Comparison of ENCODE assay signal across 8 cellular contexts in genomic region chr5:150484964-150485769, GRCh38. TPM values are rescaled to one million over a fixed set of nuclear protein-coding genes. Genes with fewer than 3 reads are reported as not detected.
DNase-seq lines count a peak whose midpoint lies in the region; ATAC-seq, FAIRE-seq and TF ChIP-seq lines count a peak whose summit lies in the region.

No MANE protein-coding gene starts in this region.

- peak overlapping the region; percentile 88 for H3K4me3 ChIP-seq in GM06990 (replicated peaks; ENCODE audit: low read depth, low read length)
- peak overlapping the region; percentile 95 for H3K4me3 ChIP-seq in PC-3 (ENCODE audit: low read length)
- peak overlapping the region; percentile 94 for H3K4me3 ChIP-seq in epithelial cell of proximal tubule (ENCODE audit: low read depth, low read length)
- peak overlapping the region; percentile 83 to 97 (median 94) for H3K4me3 ChIP-seq in pancreas

- H3K4me2 ChIP-seq in PC-3 (ENCODE audit: low read length) = peak overlapping the region; percentile 91

- H3K9ac ChIP-seq in PC-3 (ENCODE audit: low read length) = peak overlapping the region; percentile 98

- H3K36me3 ChIP-seq in GM06990 (ENCODE audit: control insufficient read depth, insufficient read depth, low read length) = no peaks in the 10 kb centered on the region
- no peaks in the 10 kb centered on the region for H3K36me3 ChIP-seq in PC-3 (ENCODE audit: low read depth, low read length)
- H3K36me3 ChIP-seq in pancreas = no peaks in the 10 kb centered on the region

- H3K27me3 ChIP-seq in GM06990 (replicated peaks; ENCODE audit: control insufficient read depth, insufficient read depth, low read length) (no peaks in the 10 kb centered on the region), PC-3 (ENCODE audit: low read length) (no peaks in the 10 kb centered on the region), pancreas (no peaks in the 10 kb centered on the region)

- H3K4me1 ChIP-seq in PC-3 (ENCODE audit: insufficient read depth, low read length) (peaks cover 39% of the 10 kb centered on the region), pancreas (peaks cover 15 to 34% (median 27%) of the 10 kb centered on the region in 3 donors)

- peaks cover 42% of the 10 kb centered on the region for H3K79me2 ChIP-seq in PC-3 (ENCODE audit: low read length)

- DNase-seq in GM06990 (ENCODE audit: extremely low read depth, insufficient read length) = no peak
- DNase-seq in PC-3 = no peak
- no peak for DNase-seq in epithelial cell of proximal tubule (ENCODE audit: low read depth)
- no peak for DNase-seq in pancreas
- no peak for DNase-seq in stimulated activated naive CD4-positive, alpha-beta T cell treated with Interleukin-2 at 50 U/mL for 16 hours (lab: John Stamatoyannopoulos, UW)
- no peak for DNase-seq in midbrain (lab: John Stamatoyannopoulos, UW)

- CTCF ChIA-PET in PC-3 (lab: Charles Lee) = interaction anchor here (0.5 kb wide), 1 partner anchor 1046 kb away, joined by 4 read pairs; no protein-coding TSS in a partner anchor

- H4K20me1 ChIP-seq in PC-3 (ENCODE audit: low read length) = peaks cover 22% of the 10 kb centered on the region; the same call in 1 of the 2 replicates

- H3K9me3 ChIP-seq in PC-3 (ENCODE audit: low read length) (no peaks in the 10 kb centered on the region), pancreas (no peaks in the 10 kb centered on the region)

- FAIRE-seq in pancreas (lab: Jason Lieb, UNC) = no peak

- H3F3A ChIP-seq in PC-3 (ENCODE audit: low read length, unreplicated experiment) = no peaks in the 10 kb centered on the region

- H3K9me2 ChIP-seq in PC-3 (replicated peaks; ENCODE audit: low read length) = no peaks in the 10 kb centered on the region

- 9 to 12% methylated on average over 23 to 33 of the region's 33 CpGs for WGBS in pancreas, 2 donors

- POLR2A ChIA-PET in PC-3 (lab: Charles Lee; ENCODE audit: unreplicated experiment) = no interaction called here

- TSS peak; percentile 80 for BruUV-seq in PC-3 (replicated peaks; lab: Mats Ljungman, UMichigan)

- TF ChIP-seq CTCF in GM06990 (IDR thresholded peaks at IDR 0.05; ENCODE audit: insufficient read depth, low read length, poor library complexity, severe bottlenecking) = no peak
- TF ChIP-seq CTCF in PC-3 (conservative IDR thresholded peaks at IDR 0.05; ENCODE audit: low read depth, low read length) = no peak
- no peak for TF ChIP-seq CTCF in epithelial cell of proximal tubule (conservative IDR thresholded peaks at IDR 0.05; ENCODE audit: low read depth, low read length)
- TF ChIP-seq CTCF in pancreas (IDR thresholded peaks at IDR 0.05) = no peak

- intact Hi-C loops in PC-3 (cut with micrococcal nuclease) (no loop called here), pancreas (cut with DNase I) (loop anchor here in 1 of 3 donors (5.0 kb wide), 1 partner anchor 37 kb away; no protein-coding TSS in a partner anchor)

- no peak for ATAC-seq in PC-3
- peak in 2 of 4 donors; percentile 1 to 2 for ATAC-seq in pancreas
- ATAC-seq in HG02623 (IDR thresholded peaks at IDR 0.05; ENCODE audit: unreplicated experiment) = no peak
- no peak for ATAC-seq in GM18858 (IDR thresholded peaks at IDR 0.05; ENCODE audit: unreplicated experiment)

- H3K27ac ChIP-seq in PC-3 (ENCODE audit: low read length) (peak overlapping the region; percentile 57; the same call in 1 of the 2 replicates), pancreas (peak overlapping the region; percentile 76 to 90 (median 85))

- peak overlapping the region; percentile 95 for H2AFZ ChIP-seq in PC-3 (ENCODE audit: low read length)

RNA-seq across cellular contexts. Expression of gene NDST1, which starts 22.8 kb away (rescaled TPM):
- total RNA-seq in PC-3 (2014; rRNA removed) = 42.6 and 46.1 TPM in 2 replicates
- total RNA-seq in epithelial cell of proximal tubule = 64.2 and 65.4 TPM in 2 replicates
- total RNA-seq in pancreas = 10 to 100 TPM; 35.5 to 57.2 (median 41.0) TPM
- polyA plus RNA-seq in pancreas = 10 to 100 TPM in 1 of 2 donors, 1 to 10 TPM in 1; 9.9 to 20.2 TPM

RNA-seq across cellular contexts. Expression of gene RPS14, which starts 35.6 kb away (rescaled TPM):
- total RNA-seq in PC-3 (2014; rRNA removed) (2,005 and 2,031 TPM in 2 replicates), epithelial cell of proximal tubule (2,963 and 3,646 TPM in 2 replicates), pancreas (1,000 to 10,000 TPM; 1,164 to 1,840 (median 1,380) TPM)
- polyA plus RNA-seq in pancreas = 1,000 to 10,000 TPM; 2,004 to 2,138 TPM
